Comparison of ENCODE assay signal across 10 cellular contexts in the genomic region with DNA sequence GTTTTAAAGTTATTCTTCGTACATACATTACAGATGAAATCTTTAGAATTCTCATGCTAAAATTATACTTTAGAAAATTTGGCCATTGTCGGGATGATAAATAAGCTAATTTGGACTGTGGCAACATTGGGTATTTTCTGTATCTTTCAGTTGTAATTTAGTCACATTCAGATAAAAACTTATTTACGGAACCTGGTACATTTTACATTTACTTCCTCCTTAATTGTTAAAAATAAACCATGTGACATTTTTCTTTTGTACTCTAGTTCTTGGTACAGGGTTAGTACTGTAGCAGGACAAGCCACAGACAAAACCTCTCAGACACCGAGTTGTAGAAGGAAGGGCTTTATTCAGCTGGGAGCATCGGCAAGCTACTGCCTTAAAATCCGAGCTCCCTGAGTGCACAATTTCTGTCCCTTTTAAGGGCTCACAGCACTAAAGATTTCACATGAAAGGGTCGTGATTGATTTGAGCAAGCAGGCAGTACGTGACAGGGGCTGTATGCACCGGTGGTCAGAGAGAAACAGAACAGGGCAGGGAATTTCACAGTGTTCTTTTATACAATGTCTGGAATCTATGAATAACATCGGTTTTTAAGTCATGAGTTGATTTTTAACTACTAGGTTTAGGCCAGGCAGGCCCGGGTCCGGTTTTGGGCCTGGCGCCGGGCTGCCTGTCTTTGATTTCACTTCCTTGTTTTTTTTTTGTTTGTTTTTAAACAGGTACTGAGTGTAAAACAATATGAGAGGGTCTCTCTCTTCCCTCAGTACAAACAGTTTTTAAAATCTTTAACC. TPM values are rescaled to one million over a fixed set of nuclear protein-coding genes. Genes with fewer than 3 reads are reported as not detected.
DNase-seq lines count a peak whose midpoint lies in the region; ATAC-seq and TF ChIP-seq lines count a peak whose summit lies in the region.
"Not testable (repeated sequence)": the region's sequence is repeated elsewhere in the genome, so short reads cannot be mapped to it uniquely, and the experiment has no call there.
"Had no signal": no experiment of that assay in that cellular context is flagged by ENCODE, and none has a peak within 500 bp of the region (broad histone marks: within the 10 kb centered on the region; RNA-seq: fewer than 3 reads in every experiment).

No MANE protein-coding gene starts in this region.

- H3K27ac Mint-ChIP-seq in activated naive CD8-positive, alpha-beta T cell treated with anti-CD3 and anti-CD28 coated beads, Interleukin-2, amount 50 U/mL, for 24 hours: peak overlapping the region; percentile 87

- H3K4me3 ChIP-seq in epithelial cell of esophagus (ENCODE audit: low read length) (peak overlapping the region; percentile 53), right lobe of liver (peak overlapping the region; percentile 12 to 30 (median 19))
- not testable (repeated sequence) for H3K4me3 ChIP-seq in thyroid gland (replicated peaks in 1 of 3)

- peak; percentile 34 for DNase-seq in Caki2 (ENCODE audit: low read depth)
- peak; percentile 51 for DNase-seq in MV-4-11 (lab: John Stamatoyannopoulos, UW)
- not testable (repeated sequence) for DNase-seq in activated naive CD8-positive, alpha-beta T cell treated with anti-CD3 and anti-CD28 coated beads, Interleukin-2, amount 50 U/mL, for 24 hours; epithelial cell of esophagus (ENCODE audit: low read depth); right lobe of liver; thyroid gland
- peak; percentile 24 for DNase-seq in posterior vena cava (ENCODE audit: low spot score)

- H3K27me3 Mint-ChIP-seq in activated naive CD8-positive, alpha-beta T cell treated with anti-CD3 and anti-CD28 coated beads, Interleukin-2, amount 50 U/mL, for 24 hours: not testable (repeated sequence)

- peaks cover 35% of the 10 kb centered on the region for H3K36me3 Mint-ChIP-seq in activated naive CD8-positive, alpha-beta T cell treated with anti-CD3 and anti-CD28 coated beads, Interleukin-2, amount 50 U/mL, for 24 hours (ENCODE audit: low read depth)

- not testable (repeated sequence) for TF ChIP-seq CTCF in VCaP (conservative IDR thresholded peaks at IDR 0.05); epithelial cell of esophagus (IDR thresholded peaks at IDR 0.05; ENCODE audit: insufficient read depth, low read depth, low read length, missing control alignments); right lobe of liver (IDR thresholded peaks at IDR 0.05); thyroid gland (IDR thresholded peaks at IDR 0.05)

- H3K27ac ChIP-seq in VCaP (peak overlapping the region; percentile 88), right lobe of liver (peak overlapping the region; percentile 91 to 96 (median 92)), thyroid gland (peak overlapping the region; percentile 76 to 97 (median 79))

- H3K4me1 Mint-ChIP-seq in activated naive CD8-positive, alpha-beta T cell treated with anti-CD3 and anti-CD28 coated beads, Interleukin-2, amount 50 U/mL, for 24 hours: peaks cover 50% of the 10 kb centered on the region

- in situ Hi-C loops in Caki2 (cut with HindIII; ENCODE audit: low pct_unique_long_range_greater_than_20kb, low sequenced_read_pairs): not testable (repeated sequence)

- ATAC-seq in activated naive CD8-positive, alpha-beta T cell treated with anti-CD3 and anti-CD28 coated beads, Interleukin-2, amount 50 U/mL, for 24 hours; right lobe of liver: not testable (repeated sequence)

- WGBS in right lobe of liver (ENCODE audit: insufficient coverage, low coverage, low lambda C conversion rate, missing lambda C conversion rate): 21% methylated on average over 14 of the region's 14 CpGs
- WGBS in thyroid gland, 2 donors: 79 to 86% methylated on average over 14 of the region's 14 CpGs

- not testable (repeated sequence) for H3K27me3 ChIP-seq in right lobe of liver, thyroid gland

- H3K36me3 ChIP-seq in right lobe of liver (peaks cover 11 to 26% (median 19%) of the 10 kb centered on the region in 4 donors), thyroid gland (peaks cover 8 to 36% of the 10 kb centered on the region in 2 donors)

- H3K4me3 Mint-ChIP-seq in activated naive CD8-positive, alpha-beta T cell treated with anti-CD3 and anti-CD28 coated beads, Interleukin-2, amount 50 U/mL, for 24 hours: peak overlapping the region; percentile 88

- H3K4me1 ChIP-seq in right lobe of liver (peaks cover 0 to 54% (median 22%) of the 10 kb centered on the region in 4 donors), thyroid gland (peaks cover 33 to 50% of the 10 kb centered on the region in 2 donors)

- H3K9me3 ChIP-seq in right lobe of liver, thyroid gland: not testable (repeated sequence)

- peak; percentile 72 for TF ChIP-seq POLR2A in right lobe of liver (IDR thresholded peaks at IDR 0.05)
- not testable (repeated sequence) for TF ChIP-seq POLR2A in thyroid gland (IDR thresholded peaks at IDR 0.05)

- intact Hi-C loops in right lobe of liver (cut with DNase I); posterior vena cava (cut with DNase I); thyroid gland (cut with DNase I): not testable (repeated sequence)

- H3K9me3 Mint-ChIP-seq in activated naive CD8-positive, alpha-beta T cell treated with anti-CD3 and anti-CD28 coated beads, Interleukin-2, amount 50 U/mL, for 24 hours: not testable (repeated sequence)

RNA-seq across cellular contexts. Expression of gene CNDP2, which starts 4.4 kb away (rescaled TPM):
- 86.5 and 107 TPM in 2 replicates for total RNA-seq in Caki2 (2014; rRNA removed; shearing (Covaris generic); ENCODE audit: low replicate concordance)
- total RNA-seq in right lobe of liver (100 to 1,000 TPM; 178 to 367 (median 230) TPM), posterior vena cava (10 to 100 TPM; 73.5 to 75.0 TPM), thyroid gland (100 to 1,000 TPM; 249 to 437 (median 301) TPM)

RNA-seq across cellular contexts. Expression of gene CNDP1, which starts 33.7 kb away (rescaled TPM):
- not detected in 2 replicates for total RNA-seq in Caki2 (2014; rRNA removed; shearing (Covaris generic); ENCODE audit: low replicate concordance)
- total RNA-seq in right lobe of liver (10 to 100 TPM; 10.4 to 61.4 (median 28.4) TPM), posterior vena cava (under 1 TPM in 1 of 2 donors, not detected in 1; 0.19 TPM), thyroid gland (1 to 10 TPM in 1 of 4 donors, under 1 TPM in 1, not detected in 2; 0.25 to 1.0 TPM)
- total RNA-seq: dermis microvascular lymphatic vessel endothelial cell, G401 had no signal

RNA-seq across cellular contexts. Expression of gene DIPK1C, which starts 43.5 kb away (rescaled TPM):
- not detected in 2 replicates for total RNA-seq in Caki2 (2014; rRNA removed; shearing (Covaris generic); ENCODE audit: low replicate concordance)
- under 1 TPM in 3 of 6 experiments, not detected in 3; 0.06 to 0.37 (median 0.20) TPM for total RNA-seq in right lobe of liver
- not detected for total RNA-seq in posterior vena cava
- total RNA-seq in thyroid gland: not detected
- total RNA-seq: dermis microvascular lymphatic vessel endothelial cell, G401 had no signal

Comparison
In these comparisons a context has a peak if more than half of its experiments do, and no peak if none do; other contexts are left out.
1. RNA of gene CNDP1, which starts 33.7 kb away (total RNA-seq): 10.4 to 61.4 TPM in right lobe of liver; 0.25 to 1.0 TPM in thyroid gland, 0.19 TPM in posterior vena cava and not detected in Caki2; every median in the first group is over 4 times any median in the second.
2. Peak in every context shown above with its lines, with median percentiles within 50 percentile points of each other: H3K27ac ChIP-seq.